In genomic region chr12:51183816-51184215, GRCh38 we compare ENCODE assay signal across 9 cellular contexts. TPM values are rescaled to one million over a fixed set of nuclear protein-coding genes. Genes with fewer than 3 reads are reported as not detected.
DNase-seq lines count a peak whose midpoint lies in the region; ATAC-seq and TF ChIP-seq lines count a peak whose summit lies in the region.
"Had no signal": no experiment of that assay in that cellular context is flagged by ENCODE, and none has a peak within 500 bp of the region (broad histone marks: within the 10 kb centered on the region; RNA-seq: fewer than 3 reads in every experiment).

No MANE protein-coding gene starts in this region.

- POLR2A ChIA-PET in activated CD8-positive, alpha-beta T cell treated with anti-CD3 and anti-CD28 coated beads for 36 hours (lab: Charles Lee) = interaction anchor here (1.0 to 1.3 kb wide), 2 partner anchors 12 to 58 kb away, joined by 4 read pairs; no protein-coding TSS in a partner anchor
- POLR2A ChIA-PET in activated CD8-positive, alpha-beta T cell treated with anti-CD3 and anti-CD28 coated beads, Interleukin-2, amount 10 ng/mL, durations not matched to agents 7 days and 5 days (lab: Charles Lee) = no interaction called here
- POLR2A ChIA-PET in SK-N-SH (lab: Yijun Ruan, JAX) = interaction anchor here (0.8 to 1.3 kb wide), 3 partner anchors 34 to 55 kb away, joined by 3 to 4 read pairs (median 3); partner anchors contain the start of genes DAZAP2 and POU6F1

- TF ChIP-seq RAD21 in SK-N-SH (IDR thresholded peaks at IDR 0.05; ENCODE audit: low read length) = no peak

- no peaks in the 10 kb centered on the region for H3K9me3 Mint-ChIP-seq in activated CD8-positive, alpha-beta T cell treated with anti-CD3 and anti-CD28 coated beads for 36 hours
- H3K9me3 Mint-ChIP-seq in activated CD8-positive, alpha-beta T cell treated with anti-CD3 and anti-CD28 coated beads, Interleukin-2, amount 10 ng/mL, durations not matched to agents 7 days and 5 days (ENCODE audit: insufficient read depth) = no peaks in the 10 kb centered on the region
- no peaks in the 10 kb centered on the region for H3K9me3 Mint-ChIP-seq in immature natural killer cell

- CTCF ChIA-PET in activated CD8-positive, alpha-beta T cell treated with anti-CD3 and anti-CD28 coated beads for 36 hours (lab: Charles Lee) = interaction anchor here (1.2 to 1.9 kb wide), 2 partner anchors 12 to 69 kb away, joined by 4 to 5 read pairs; no protein-coding TSS in a partner anchor
- CTCF ChIA-PET in activated CD8-positive, alpha-beta T cell treated with anti-CD3 and anti-CD28 coated beads, Interleukin-2, amount 10 ng/mL, durations not matched to agents 7 days and 5 days (lab: Charles Lee) = no interaction called here
- CTCF ChIA-PET in SK-N-SH (lab: Yijun Ruan, JAX) = interaction anchor here (1.2 to 1.5 kb wide), 2 partner anchors 10 to 33 kb away, joined by 3 to 5 read pairs; no protein-coding TSS in a partner anchor

- intact Hi-C loops in activated CD8-positive, alpha-beta T cell treated with anti-CD3 and anti-CD28 coated beads for 36 hours (cut with micrococcal nuclease) = no loop called here
- intact Hi-C loops in right cardiac atrium (cut with DNase I) (no loop called here), transverse colon (cut with DNase I; ENCODE audit: low total_unique reads) (no loop called here)

- TF ChIP-seq EP300 in SK-N-SH (IDR thresholded peaks at IDR 0.05; ENCODE audit: borderline replicate concordance in 1 of 2, low read depth in 1 of 2, low read length in 1 of 2) (no peak; a peak in 1 of 4 replicates), transverse colon (IDR thresholded peaks at IDR 0.05; ENCODE audit: low read depth) (no peak), upper lobe of left lung (IDR thresholded peaks at IDR 0.05) (no peak)

- peak overlapping the region; percentile 7 for H3K27ac Mint-ChIP-seq in activated CD8-positive, alpha-beta T cell treated with anti-CD3 and anti-CD28 coated beads for 36 hours
- no peak overlapping the region for H3K27ac Mint-ChIP-seq in activated CD8-positive, alpha-beta T cell treated with anti-CD3 and anti-CD28 coated beads, Interleukin-2, amount 10 ng/mL, durations not matched to agents 7 days and 5 days
- no peak overlapping the region for H3K27ac Mint-ChIP-seq in immature natural killer cell

- H3K36me3 ChIP-seq in SK-N-SH (replicated peaks in 1 of 2; ENCODE audit: control insufficient read depth in 1 of 2, insufficient read depth in 2 of 2, low read length in 1 of 2) (no peaks in the 10 kb centered on the region), transverse colon (no peaks in the 10 kb centered on the region), upper lobe of left lung (no peaks in the 10 kb centered on the region)

- no peaks in the 10 kb centered on the region for H3K27me3 Mint-ChIP-seq in activated CD8-positive, alpha-beta T cell treated with anti-CD3 and anti-CD28 coated beads for 36 hours
- no peaks in the 10 kb centered on the region for H3K27me3 Mint-ChIP-seq in activated CD8-positive, alpha-beta T cell treated with anti-CD3 and anti-CD28 coated beads, Interleukin-2, amount 10 ng/mL, durations not matched to agents 7 days and 5 days (ENCODE audit: low read depth)
- H3K27me3 Mint-ChIP-seq in immature natural killer cell (ENCODE audit: low read depth in 3 of 3) = peaks cover 0 to 4% (median 0%) of the 10 kb centered on the region in 3 donors

- no peak overlapping the region for H2AFZ ChIP-seq in SK-N-SH (ENCODE audit: low read depth)

- H3K4me1 ChIP-seq in SK-N-SH (ENCODE audit: control insufficient read depth in 1 of 2, insufficient read depth in 2 of 2, low read depth in 1 of 2, low read length in 1 of 2) (peaks cover 0 to 7% of the 10 kb centered on the region in 2 experiments; a peak in 1 of 4 replicates), right cardiac atrium (ENCODE audit: control insufficient read depth, insufficient read depth, low read length) (no peaks in the 10 kb centered on the region), transverse colon (no peaks in the 10 kb centered on the region), upper lobe of left lung (peaks cover 0 to 6% (median 2%) of the 10 kb centered on the region in 4 donors)
- H3K4me1 ChIP-seq: tibial artery had no signal

- H3K36me3 Mint-ChIP-seq in activated CD8-positive, alpha-beta T cell treated with anti-CD3 and anti-CD28 coated beads for 36 hours (ENCODE audit: low read depth) = no peaks in the 10 kb centered on the region
- no peaks in the 10 kb centered on the region for H3K36me3 Mint-ChIP-seq in activated CD8-positive, alpha-beta T cell treated with anti-CD3 and anti-CD28 coated beads, Interleukin-2, amount 10 ng/mL, durations not matched to agents 7 days and 5 days (ENCODE audit: low read depth)
- no peaks in the 10 kb centered on the region for H3K36me3 Mint-ChIP-seq in immature natural killer cell

- H3F3A ChIP-seq in SK-N-SH (replicated peaks; ENCODE audit: insufficient read depth) = no peaks in the 10 kb centered on the region

- DNase-seq in activated CD8-positive, alpha-beta T cell treated with anti-CD3 and anti-CD28 coated beads for 36 hours = no peak
- DNase-seq in activated CD8-positive, alpha-beta T cell treated with anti-CD3 and anti-CD28 coated beads, Interleukin-2, amount 10 ng/mL, durations not matched to agents 7 days and 5 days = no peak
- peak; percentile 65 for DNase-seq in SK-N-SH
- DNase-seq in right cardiac atrium = peak in 1 of 3 donors; percentile 75
- peak; percentile 40 for DNase-seq in transverse colon
- DNase-seq in immature natural killer cell = no peak
- no peak for DNase-seq in CD1c-positive myeloid dendritic cell (ENCODE audit: extremely low spot score)
- no peak for DNase-seq in upper lobe of left lung
- DNase-seq: tibial artery had no signal

- TF ChIP-seq POLR2A in transverse colon (IDR thresholded peaks at IDR 0.05) (no peak), upper lobe of left lung (IDR thresholded peaks at IDR 0.05) (no peak)

- H3K27me3 ChIP-seq in SK-N-SH (ENCODE audit: insufficient read depth) (no peaks in the 10 kb centered on the region), right cardiac atrium (ENCODE audit: control insufficient read depth, insufficient read depth) (no peaks in the 10 kb centered on the region), transverse colon (no peaks in the 10 kb centered on the region), upper lobe of left lung (no peaks in the 10 kb centered on the region)
- H3K27me3 ChIP-seq: tibial artery had no signal

- H3K9me2 ChIP-seq in SK-N-SH = no peaks in the 10 kb centered on the region

- H3K4me2 ChIP-seq in SK-N-SH = no peak overlapping the region

- H3K79me2 ChIP-seq in SK-N-SH (ENCODE audit: insufficient read depth) = no peaks in the 10 kb centered on the region

- TF ChIP-seq CTCF in activated CD8-positive, alpha-beta T cell treated with anti-CD3 and anti-CD28 coated beads for 36 hours (IDR thresholded peaks at IDR 0.05) = no peak
- TF ChIP-seq CTCF in SK-N-SH (IDR thresholded peaks at IDR 0.05) (no peak), transverse colon (IDR thresholded peaks at IDR 0.05) (no peak), upper lobe of left lung (IDR thresholded peaks at IDR 0.05) (no peak)

- 58% methylated on average over 3 of the region's 3 CpGs for WGBS in SK-N-SH (ENCODE audit: low lambda C conversion rate)
- 28% methylated on average over 3 of the region's 3 CpGs for WGBS in right cardiac atrium
- 47% methylated on average over 3 of the region's 3 CpGs; no CpG with 5 or more reads in 1 of the 2 donors for WGBS in transverse colon (ENCODE audit: low coverage in 1 of 2), 2 donors
- 42 to 64% methylated on average over 3 of the region's 3 CpGs for WGBS in upper lobe of left lung, 2 donors

- H3K27ac ChIP-seq in SK-N-SH (ENCODE audit: low read depth in 2 of 2, low read length in 1 of 2) (peak overlapping the region in 1 of 2 experiments; percentile 24; a peak in 1 of 4 replicates), right cardiac atrium (ENCODE audit: low read length) (no peak overlapping the region), transverse colon (no peak overlapping the region), upper lobe of left lung (no peak overlapping the region)
- H3K27ac ChIP-seq: tibial artery had no signal

- no peaks in the 10 kb centered on the region for H4K20me1 ChIP-seq in SK-N-SH (ENCODE audit: insufficient read depth)

- in situ Hi-C loops in transverse colon (cut with MboI; ENCODE audit: low pct_ligation_motif_present in 1 of 4, low pct_unique_long_range_greater_than_20kb in 1 of 4, low sequenced_read_pairs in 3 of 4) = no loop called here

- H3K4me1 Mint-ChIP-seq in activated CD8-positive, alpha-beta T cell treated with anti-CD3 and anti-CD28 coated beads for 36 hours (ENCODE audit: low read depth) = peaks cover 1% of the 10 kb centered on the region
- no peaks in the 10 kb centered on the region for H3K4me1 Mint-ChIP-seq in activated CD8-positive, alpha-beta T cell treated with anti-CD3 and anti-CD28 coated beads, Interleukin-2, amount 10 ng/mL, durations not matched to agents 7 days and 5 days (ENCODE audit: low read depth)
- no peaks in the 10 kb centered on the region for H3K4me1 Mint-ChIP-seq in immature natural killer cell

- H3K4me3 ChIP-seq in SK-N-SH (ENCODE audit: low read depth in 2 of 2, low read length in 1 of 2) (no peak overlapping the region), right cardiac atrium (ENCODE audit: low read length) (no peak overlapping the region), transverse colon (no peak overlapping the region), upper lobe of left lung (no peak overlapping the region)
- H3K4me3 ChIP-seq: tibial artery had no signal

- no peak overlapping the region for H3K4me3 Mint-ChIP-seq in activated CD8-positive, alpha-beta T cell treated with anti-CD3 and anti-CD28 coated beads for 36 hours
- no peak overlapping the region for H3K4me3 Mint-ChIP-seq in activated CD8-positive, alpha-beta T cell treated with anti-CD3 and anti-CD28 coated beads, Interleukin-2, amount 10 ng/mL, durations not matched to agents 7 days and 5 days
- H3K4me3 Mint-ChIP-seq in immature natural killer cell = no peak overlapping the region

- H3K9me3 ChIP-seq in SK-N-SH (no peaks in the 10 kb centered on the region), right cardiac atrium (ENCODE audit: control insufficient read depth, low read length) (no peaks in the 10 kb centered on the region), transverse colon (no peaks in the 10 kb centered on the region), upper lobe of left lung (no peaks in the 10 kb centered on the region)
- H3K9me3 ChIP-seq: tibial artery had no signal

- ATAC-seq in activated CD8-positive, alpha-beta T cell treated with anti-CD3 and anti-CD28 coated beads for 36 hours = no peak
- no peak for ATAC-seq in activated CD8-positive, alpha-beta T cell treated with anti-CD3 and anti-CD28 coated beads, Interleukin-2, amount 10 ng/mL, durations not matched to agents 7 days and 5 days
- ATAC-seq in right cardiac atrium (peak; percentile 46 to 61), upper lobe of left lung (ENCODE audit: low FRiP score in 2 of 2) (no peak)

- H3K9ac ChIP-seq in SK-N-SH = no peak overlapping the region

RNA-seq across cellular contexts. Expression of gene TFCP2, which starts 10.9 kb away (rescaled TPM):
- total RNA-seq in activated CD8-positive, alpha-beta T cell treated with anti-CD3 and anti-CD28 coated beads for 36 hours = 10 to 100 TPM; 27.4 to 27.9 TPM
- total RNA-seq in activated CD8-positive, alpha-beta T cell treated with anti-CD3 and anti-CD28 coated beads, Interleukin-2, amount 10 ng/mL, durations not matched to agents 7 days and 5 days = 10 to 100 TPM; 34.5 to 38.8 TPM
- polyA plus RNA-seq in SK-N-SH (2012; rRNA removed) (18.1 and 19.3 TPM in 2 replicates), right cardiac atrium (11.8 TPM), immature natural killer cell (10 to 100 TPM; 10.1 to 16.6 (median 11.7) TPM)
- 25.3 and 26.3 TPM in 2 replicates for polyA plus RNA-seq in SK-N-SH (2012; cell fraction: cytosol; rRNA removed)
- polyA plus RNA-seq in SK-N-SH (2012; cell fraction: nucleus; rRNA removed) = 11.6 and 16.9 TPM in 2 replicates
- total RNA-seq in right cardiac atrium (10 to 100 TPM; 17.4 to 25.1 (median 20.3) TPM), transverse colon (10 to 100 TPM; 13.5 to 20.5 (median 15.4) TPM), upper lobe of left lung (10 to 100 TPM in 5 of 6 donors, 1 to 10 TPM in 1; 9.6 to 23.3 (median 20.0) TPM)

RNA-seq across cellular contexts. Expression of gene POU6F1, which starts 34.0 kb away (rescaled TPM):
- 1 to 10 TPM; 5.8 to 7.3 TPM for total RNA-seq in activated CD8-positive, alpha-beta T cell treated with anti-CD3 and anti-CD28 coated beads for 36 hours
- total RNA-seq in activated CD8-positive, alpha-beta T cell treated with anti-CD3 and anti-CD28 coated beads, Interleukin-2, amount 10 ng/mL, durations not matched to agents 7 days and 5 days = 1 to 10 TPM; 1.3 to 2.2 TPM
- polyA plus RNA-seq in SK-N-SH (2012; rRNA removed) (1.9 TPM in 2 replicates), right cardiac atrium (4.6 TPM), immature natural killer cell (1 to 10 TPM in 1 of 3 donors, under 1 TPM in 2; 0.78 to 1.8 (median 0.86) TPM)
- polyA plus RNA-seq in SK-N-SH (2012; cell fraction: cytosol; rRNA removed) = 1.2 and 1.9 TPM in 2 replicates
- 9.6 and 14.7 TPM in 2 replicates for polyA plus RNA-seq in SK-N-SH (2012; cell fraction: nucleus; rRNA removed)
- total RNA-seq in right cardiac atrium (10 to 100 TPM in 1 of 4 donors, 1 to 10 TPM in 3; 7.7 to 10.2 (median 8.4) TPM), transverse colon (1 to 10 TPM; 3.7 to 6.5 (median 6.1) TPM), upper lobe of left lung (10 to 100 TPM in 4 of 6 donors, 1 to 10 TPM in 2; 6.8 to 28.3 (median 12.9) TPM)

RNA-seq across cellular contexts. Expression of gene DAZAP2, which starts 54.8 kb away (rescaled TPM):
- total RNA-seq in activated CD8-positive, alpha-beta T cell treated with anti-CD3 and anti-CD28 coated beads for 36 hours = 10 to 100 TPM; 91.7 to 98.3 TPM
- total RNA-seq in activated CD8-positive, alpha-beta T cell treated with anti-CD3 and anti-CD28 coated beads, Interleukin-2, amount 10 ng/mL, durations not matched to agents 7 days and 5 days = 100 to 1,000 TPM; 186 TPM
- polyA plus RNA-seq in SK-N-SH (2012; rRNA removed) (274 and 325 TPM in 2 replicates), right cardiac atrium (135 TPM), immature natural killer cell (1,000 to 10,000 TPM; 1,137 to 2,830 (median 1,368) TPM)
- 232 and 238 TPM in 2 replicates for polyA plus RNA-seq in SK-N-SH (2012; cell fraction: cytosol; rRNA removed)
- polyA plus RNA-seq in SK-N-SH (2012; cell fraction: nucleus; rRNA removed) = 109 and 235 TPM in 2 replicates
- total RNA-seq in right cardiac atrium (100 to 1,000 TPM; 150 to 176 (median 168) TPM), transverse colon (100 to 1,000 TPM; 106 to 429 (median 233) TPM), upper lobe of left lung (100 to 1,000 TPM; 182 to 492 (median 236) TPM)

Comparison
In these comparisons a context has a peak if more than half of its experiments do, and no peak if none do; other contexts are left out.
1. ATAC-seq: peak in right cardiac atrium (2 of 2); none in activated CD8-positive, alpha-beta T cell treated with anti-CD3 and anti-CD28 coated beads for 36 hours (single experiment), activated CD8-positive, alpha-beta T cell treated with anti-CD3 and anti-CD28 coated beads, Interleukin-2, amount 10 ng/mL, durations not matched to agents 7 days and 5 days (single experiment) and upper lobe of left lung (0 of 2).
2. DNase-seq: peak in SK-N-SH (single experiment) and transverse colon (single experiment); none in activated CD8-positive, alpha-beta T cell treated with anti-CD3 and anti-CD28 coated beads for 36 hours (single experiment), activated CD8-positive, alpha-beta T cell treated with anti-CD3 and anti-CD28 coated beads, Interleukin-2, amount 10 ng/mL, durations not matched to agents 7 days and 5 days (single experiment), immature natural killer cell (0 of 3), CD1c-positive myeloid dendritic cell (single experiment) and upper lobe of left lung (0 of 2).